Comparison of ENCODE assay signal across 14 cellular contexts in genomic region chr12:12272869-12273268, GRCh38. TPM values are rescaled to one million over a fixed set of nuclear protein-coding genes. Genes with fewer than 3 reads are reported as not detected.
DNase-seq lines count a peak whose midpoint lies in the region; FAIRE-seq and TF ChIP-seq lines count a peak whose summit lies in the region.
"Had no signal": no experiment of that assay in that cellular context is flagged by ENCODE, and none has a peak within 500 bp of the region (broad histone marks: within the 10 kb centered on the region; RNA-seq: fewer than 3 reads in every experiment).

No MANE protein-coding gene starts in this region.

- in situ Hi-C loops in KBM-7 (cut with MboI; ENCODE audit: low pct_unique_long_range_greater_than_20kb, low sequenced_read_pairs), result no loop called here

- H3K4me3 Mint-ChIP-seq in neural crest cell, result peak overlapping the region; percentile 7
- H3K4me3 Mint-ChIP-seq: activated CD8-positive, alpha-beta memory T cell treated with anti-CD3 and anti-CD28 coated beads, Interleukin-2, amount 10 ng/mL, durations not matched to agents 7 days and 5 days had no signal

- peaks cover 8% of the 10 kb centered on the region for H3K36me3 Mint-ChIP-seq in neural crest cell (ENCODE audit: low read depth)

- H3K9me3 ChIP-seq in fibroblast of lung (ENCODE audit: control insufficient read depth, insufficient read depth, low read depth, low read length), result no peaks in the 10 kb centered on the region

- H2AFZ ChIP-seq in fibroblast of lung (ENCODE audit: low read length), result peak overlapping the region; percentile 37

- H3K4me1 Mint-ChIP-seq in neural crest cell, result peaks cover 22% of the 10 kb centered on the region
- H3K4me1 Mint-ChIP-seq: activated CD8-positive, alpha-beta memory T cell treated with anti-CD3 and anti-CD28 coated beads, Interleukin-2, amount 10 ng/mL, durations not matched to agents 7 days and 5 days had no signal

- H3K4me1 ChIP-seq in fibroblast of lung (ENCODE audit: control insufficient read depth, extremely low read depth, insufficient read depth, low read length), result peaks cover 5% of the 10 kb centered on the region

- no peak for TF ChIP-seq CTCF in fibroblast of lung (conservative IDR thresholded peaks at IDR 0.05 in 1 of 2, IDR thresholded peaks at IDR 0.05 in 1 of 2; ENCODE audit: low read depth in 1 of 2, low read length in 2 of 2)
- no peak for TF ChIP-seq CTCF in neural crest cell (conservative IDR thresholded peaks at IDR 0.05)

- DNase-seq in AG08396 (ENCODE audit: low spot score) (peak; percentile 52), M059J (ENCODE audit: low read depth) (peak; percentile 49), fibroblast of lung (ENCODE audit: low read depth in 2 of 2) (peak in 1 of 2 donors; percentile 82), neural crest cell (ENCODE audit: low read depth, low spot score) (no peak), COR-L47 (lab: John Stamatoyannopoulos, UW) (no peak), KBM-7 (no peak), GM19239 (ENCODE audit: insufficient read length, low spot score) (no peak), posterior cingulate gyrus (no peak)
- DNase-seq: activated CD8-positive, alpha-beta memory T cell treated with anti-CD3 and anti-CD28 coated beads, Interleukin-2, amount 10 ng/mL, durations not matched to agents 7 days and 5 days; activated naive CD4-positive, alpha-beta T cell treated with anti-CD3 and anti-CD28 coated beads, Interleukin-2, amount 50 U/mL, for 16 hours; hippocampal formation; MV-4-11; WERI-Rb-1 had no signal

- H3K27ac Mint-ChIP-seq in neural crest cell (ENCODE audit: unreplicated experiment), result peak overlapping the region; percentile 8
- H3K27ac Mint-ChIP-seq: activated CD8-positive, alpha-beta memory T cell treated with anti-CD3 and anti-CD28 coated beads, Interleukin-2, amount 10 ng/mL, durations not matched to agents 7 days and 5 days had no signal

- peaks cover 9% of the 10 kb centered on the region for H3K9me3 Mint-ChIP-seq in neural crest cell

- no peaks in the 10 kb centered on the region for H4K20me1 ChIP-seq in fibroblast of lung (ENCODE audit: control insufficient read depth, extremely low read depth, insufficient read depth, low read length)

- H3K9ac ChIP-seq in fibroblast of lung (ENCODE audit: insufficient read depth, low read length), result no peak overlapping the region

- FAIRE-seq in GM19239 (lab: Jason Lieb, UNC), result no peak
- FAIRE-seq: endothelial cell of umbilical vein had no signal

- intact Hi-C loops in posterior cingulate gyrus (cut with DNase I), result no loop called here

- H3K27me3 ChIP-seq in fibroblast of lung (ENCODE audit: control insufficient read depth, insufficient read depth, low read length), result no peaks in the 10 kb centered on the region

- no peaks in the 10 kb centered on the region for H3K36me3 ChIP-seq in fibroblast of lung (ENCODE audit: control insufficient read depth, insufficient read depth, low read length)
- H3K36me3 ChIP-seq: WERI-Rb-1 had no signal

- peak overlapping the region; percentile 51 for H3K27ac ChIP-seq in fibroblast of lung (ENCODE audit: insufficient read depth, low read length)
- H3K27ac ChIP-seq: WERI-Rb-1 had no signal

- H3K27me3 Mint-ChIP-seq in neural crest cell (ENCODE audit: low read depth), result no peaks in the 10 kb centered on the region

- peak overlapping the region; percentile 41 for H3K4me2 ChIP-seq in fibroblast of lung (ENCODE audit: extremely low read depth, insufficient read depth, low read length)

- H3K4me3 ChIP-seq in fibroblast of lung (replicated peaks in 1 of 4; ENCODE audit: control extremely low read depth in 1 of 4, insufficient read depth in 1 of 4, low read depth in 3 of 4, low read length in 4 of 4), result no peak overlapping the region

- H3K79me2 ChIP-seq in fibroblast of lung (ENCODE audit: control insufficient read depth, insufficient read depth, low read length), result no peaks in the 10 kb centered on the region

RNA-seq across cellular contexts. Expression of gene LRP6, which starts 6.0 kb away (rescaled TPM):
- 8.1 and 13.0 TPM in 2 replicates for total RNA-seq in M059J (2014; rRNA removed; shearing (Covaris generic))
- total RNA-seq in fibroblast of lung (39.3 and 39.5 TPM in 2 replicates), neural crest cell (56.2 and 60.3 TPM in 2 replicates)
- polyA plus RNA-seq in fibroblast of lung, result 18.8 and 21.0 TPM in 2 replicates
- polyA plus RNA-seq in fibroblast of lung (2012), result 11.3 and 18.3 TPM in 2 replicates
- 64.0 and 140 TPM in 2 replicates for polyA minus RNA-seq in fibroblast of lung (ENCODE audit: low replicate concordance)

Comparison
In these comparisons a context has a peak if more than half of its experiments do, and no peak if none do; other contexts are left out.
1. DNase-seq: peak in AG08396 (single experiment) and M059J (single experiment); none in neural crest cell (single experiment), COR-L47 (single experiment), KBM-7 (single experiment), GM19239 (single experiment) and posterior cingulate gyrus (0 of 10).